Comparison of ENCODE assay signal across 12 cellular contexts in the genomic region with DNA sequence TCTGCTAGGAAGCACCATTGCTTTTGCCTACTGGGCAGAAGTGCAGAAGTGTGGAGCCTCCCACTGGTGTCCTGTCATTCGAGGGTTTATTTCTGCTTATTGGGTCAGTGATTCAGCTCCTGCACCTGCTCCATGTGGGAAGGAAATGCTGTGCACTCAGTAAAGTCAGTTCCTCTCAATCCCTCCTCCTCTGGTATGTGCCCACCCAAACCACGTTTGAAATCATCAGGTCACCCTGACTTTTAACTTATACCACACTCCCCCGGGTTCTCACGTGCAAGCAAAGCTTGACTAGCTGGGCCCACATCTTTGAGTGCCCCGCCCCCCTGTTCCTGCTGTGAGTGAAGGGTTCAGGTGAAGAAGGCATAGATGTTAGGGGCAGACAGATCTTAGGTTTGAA.
DNase-seq lines count a peak whose midpoint lies in the region; ATAC-seq and TF ChIP-seq lines count a peak whose summit lies in the region.
"Had no signal": no experiment of that assay in that cellular context is flagged by ENCODE, and none has a peak within 500 bp of the region (broad histone marks: within the 10 kb centered on the region; RNA-seq: fewer than 3 reads in every experiment).

No MANE protein-coding gene starts in this region.

- H3K27ac Mint-ChIP-seq in T-helper 1 cell treated with Interleukin-12 subunit alpha and Interleukin-12 subunit beta and Interleukin-4 antibody, amounts not matched to agents 30 μg/mL and 1 μg/mL, for 36 hours, result peak overlapping the region; percentile 80
- peak overlapping the region; percentile 73 for H3K27ac Mint-ChIP-seq in nephron progenitor cell

- peaks cover 24% of the 10 kb centered on the region for H3K36me3 Mint-ChIP-seq in T-helper 1 cell treated with Interleukin-12 subunit alpha and Interleukin-12 subunit beta and Interleukin-4 antibody, amounts not matched to agents 30 μg/mL and 1 μg/mL, for 36 hours (ENCODE audit: low read depth)
- H3K36me3 Mint-ChIP-seq in nephron progenitor cell (ENCODE audit: low read depth), result no peaks in the 10 kb centered on the region

- no peaks in the 10 kb centered on the region for H3K27me3 Mint-ChIP-seq in T-helper 1 cell treated with Interleukin-12 subunit alpha and Interleukin-12 subunit beta and Interleukin-4 antibody, amounts not matched to agents 30 μg/mL and 1 μg/mL, for 36 hours (ENCODE audit: low read depth)
- H3K27me3 Mint-ChIP-seq in nephron progenitor cell (ENCODE audit: low read depth, poor library complexity), result peaks cover 6% of the 10 kb centered on the region

- H3K4me3 ChIP-seq in HEK293 (ENCODE audit: low read depth, low read length), result no peak overlapping the region
- H3K4me3 ChIP-seq: Peyer's patch, sigmoid colon had no signal

- CTCF ChIA-PET in HEK293 (lab: Yijun Ruan, JAX), result interaction anchor here (0.6 kb wide), 1 partner anchor 223 kb away, joined by 3 read pairs; no protein-coding TSS in a partner anchor

- H3K4me1 Mint-ChIP-seq in T-helper 1 cell treated with Interleukin-12 subunit alpha and Interleukin-12 subunit beta and Interleukin-4 antibody, amounts not matched to agents 30 μg/mL and 1 μg/mL, for 36 hours (ENCODE audit: low read depth), result peaks cover 67% of the 10 kb centered on the region
- H3K4me1 Mint-ChIP-seq in nephron progenitor cell, result peaks cover 23% of the 10 kb centered on the region

- peaks cover 9% of the 10 kb centered on the region for H3K4me1 ChIP-seq in HEK293 (ENCODE audit: control insufficient read depth, insufficient read depth, low read length)
- H3K4me1 ChIP-seq: Peyer's patch had no signal

- no peak overlapping the region for H3K4me3 Mint-ChIP-seq in T-helper 1 cell treated with Interleukin-12 subunit alpha and Interleukin-12 subunit beta and Interleukin-4 antibody, amounts not matched to agents 30 μg/mL and 1 μg/mL, for 36 hours
- no peak overlapping the region for H3K4me3 Mint-ChIP-seq in nephron progenitor cell

- H3K9me3 ChIP-seq in HEK293 (ENCODE audit: control insufficient read depth, insufficient read depth, low read depth, low read length), result no peaks in the 10 kb centered on the region
- H3K9me3 ChIP-seq: Peyer's patch, sigmoid colon had no signal

- no peaks in the 10 kb centered on the region for H3K36me3 ChIP-seq in HEK293 (ENCODE audit: control insufficient read depth in 2 of 2, insufficient read depth in 1 of 2, low read length in 2 of 2)
- H3K36me3 ChIP-seq: Peyer's patch, sigmoid colon had no signal

- H3K9me3 Mint-ChIP-seq in T-helper 1 cell treated with Interleukin-12 subunit alpha and Interleukin-12 subunit beta and Interleukin-4 antibody, amounts not matched to agents 30 μg/mL and 1 μg/mL, for 36 hours, result peaks cover 5% of the 10 kb centered on the region
- H3K9me3 Mint-ChIP-seq in nephron progenitor cell, result no peaks in the 10 kb centered on the region

- DNase-seq in T-helper 1 cell (no peak), nephron progenitor cell (no peak), SKM-1 treated with dmso at 0.1 percent for 144 hours (lab: John Stamatoyannopoulos, UW; ENCODE audit: unreplicated experiment) (no peak), globus pallidus (ENCODE audit: low spot score) (no peak)
- peak; percentile 48 to 56 for DNase-seq in activated T-cell treated with anti-CD3 and anti-CD28 coated beads, Interleukin-2, amount 50 U/mL, for 48 hours
- DNase-seq: 8988T; activated effector memory CD4-positive, alpha-beta T cell treated with Interleukin-2 at 50 U/mL for 16 hours; Peyer's patch; sigmoid colon had no signal

- no peak for ATAC-seq in HG02938 (IDR thresholded peaks at IDR 0.05; ENCODE audit: unreplicated experiment)

- POLR2A ChIA-PET in HEK293 (lab: Yijun Ruan, JAX), result no interaction called here

- no peak overlapping the region for H3K27ac ChIP-seq in HEK293 (ENCODE audit: extremely low read depth, low read depth, low read length)
- H3K27ac ChIP-seq: Peyer's patch, sigmoid colon had no signal

- TF ChIP-seq CTCF in HEK293 (tag by site-specific recombination; IDR thresholded peaks at IDR 0.05) (no peak), nephron progenitor cell (IDR thresholded peaks at IDR 0.05) (no peak)

TF ChIP-seq in HEK293, 187 proteins besides CTCF, POLR2A, EP300 and RAD21:
- TF ChIP-seq, protein P1, sequence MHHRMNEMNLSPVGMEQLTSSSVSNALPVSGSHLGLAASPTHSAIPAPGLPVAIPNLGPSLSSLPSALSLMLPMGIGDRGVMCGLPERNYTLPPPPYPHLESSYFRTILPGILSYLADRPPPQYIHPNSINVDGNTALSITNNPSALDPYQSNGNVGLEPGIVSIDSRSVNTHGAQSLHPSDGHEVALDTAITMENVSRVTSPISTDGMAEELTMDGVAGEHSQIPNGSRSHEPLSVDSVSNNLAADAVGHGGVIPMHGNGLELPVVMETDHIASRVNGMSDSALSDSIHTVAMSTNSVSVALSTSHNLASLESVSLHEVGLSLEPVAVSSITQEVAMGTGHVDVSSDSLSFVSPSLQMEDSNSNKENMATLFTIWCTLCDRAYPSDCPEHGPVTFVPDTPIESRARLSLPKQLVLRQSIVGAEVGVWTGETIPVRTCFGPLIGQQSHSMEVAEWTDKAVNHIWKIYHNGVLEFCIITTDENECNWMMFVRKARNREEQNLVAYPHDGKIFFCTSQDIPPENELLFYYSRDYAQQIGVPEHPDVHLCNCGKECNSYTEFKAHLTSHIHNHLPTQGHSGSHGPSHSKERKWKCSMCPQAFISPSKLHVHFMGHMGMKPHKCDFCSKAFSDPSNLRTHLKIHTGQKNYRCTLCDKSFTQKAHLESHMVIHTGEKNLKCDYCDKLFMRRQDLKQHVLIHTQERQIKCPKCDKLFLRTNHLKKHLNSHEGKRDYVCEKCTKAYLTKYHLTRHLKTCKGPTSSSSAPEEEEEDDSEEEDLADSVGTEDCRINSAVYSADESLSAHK (tag by site-specific recombination; IDR thresholded peaks at IDR 0.05), result no peak
- TF ChIP-seq ZFHX2 (tag by site-specific recombination; conservative IDR thresholded peaks at IDR 0.05), result peak; percentile 65
- TF ChIP-seq EGR2 (tag by site-specific recombination; IDR thresholded peaks at IDR 0.05; ENCODE audit: low read depth), result peak; percentile 82

Comparison
In these comparisons a context has a peak if more than half of its experiments do, and no peak if none do; other contexts are left out.
1. DNase-seq: peak in activated T-cell treated with anti-CD3 and anti-CD28 coated beads, Interleukin-2, amount 50 U/mL, for 48 hours (2 of 2); none in T-helper 1 cell (0 of 5), nephron progenitor cell (single experiment), SKM-1 treated with dmso at 0.1 percent for 144 hours (single experiment) and globus pallidus (single experiment).